In the genomic region with DNA sequence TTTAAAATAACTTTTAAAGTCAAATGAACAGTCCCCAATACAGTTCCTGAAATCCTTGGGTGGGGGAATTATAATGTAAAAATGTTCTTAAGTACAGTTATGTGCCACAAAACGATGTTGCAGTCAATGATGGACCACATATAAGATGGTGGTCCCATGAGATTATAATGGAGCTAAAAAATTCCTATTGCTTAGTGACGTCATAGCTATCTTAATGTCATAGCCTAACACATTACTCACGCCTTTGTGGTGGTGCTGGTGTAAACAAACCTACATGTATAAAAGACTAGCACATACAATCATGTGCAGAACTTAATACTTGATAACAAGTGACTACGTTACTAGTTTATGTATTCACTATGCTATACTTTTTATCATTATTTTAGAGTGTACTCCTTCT, we compare ENCODE assay signal across 11 cellular contexts.
"Had no signal": no experiment of that assay in that cellular context is flagged by ENCODE, and none has a peak within 500 bp of the region (broad histone marks: within the 10 kb centered on the region; RNA-seq: fewer than 3 reads in every experiment).

No MANE protein-coding gene starts in this region.

- ATAC-seq: GM23338, HCT116 had no signal

- DNase-seq: GM23248, GOT3, H7, H9, HCEC 1CT, HFFc6 had no signal

- H3K9me3 ChIP-seq: HAP-1 had no signal

- FAIRE-seq: H1, H54 had no signal

- H3K4me1 ChIP-seq: HAP-1 had no signal

- H3K27ac ChIP-seq: GM23248 had no signal

- H3K36me3 ChIP-seq: HAP-1 had no signal

- H2AFZ ChIP-seq: GM23248, GM23338 had no signal

- H3K9ac ChIP-seq: GM23248 had no signal

- H3K4me2 ChIP-seq: GM23338 had no signal

- H3K4me3 ChIP-seq: GM23248, GM23338, HAP-1 had no signal
